In genomic region chr7:142915315-142915714, GRCh38 we compare ENCODE assay signal across 33 cellular contexts. TPM values are rescaled to one million over a fixed set of nuclear protein-coding genes. Genes with fewer than 3 reads are reported as not detected.
"Had no signal": no experiment of that assay in that cellular context is flagged by ENCODE, and none has a peak within 500 bp of the region (broad histone marks: within the 10 kb centered on the region; RNA-seq: fewer than 3 reads in every experiment).

No MANE protein-coding gene starts in this region.

- H3K4me1 ChIP-seq: ascending aorta, breast epithelium, colonic mucosa, gastrocnemius medialis had no signal

- ATAC-seq: activated CD4-positive, CD25-positive, alpha-beta regulatory T cell treated with anti-CD3 and anti-CD28 coated beads, Interleukin-2, amount 50 U/mL, for 24 hours; activated CD8-positive, alpha-beta T cell treated with anti-CD3 and anti-CD28 coated beads for 36 hours; activated naive CD4-positive, alpha-beta T cell treated with anti-CD3 and anti-CD28 coated beads, Interleukin-2, amount 50 U/mL, for 72 hours; activated T-cell treated with anti-CD3 and anti-CD28 coated beads, Interleukin-2, amount 50 U/mL, for 72 hours; gastrocnemius medialis; heart left ventricle had no signal

- H3K4me3 ChIP-seq: ascending aorta, breast epithelium, cardiac muscle cell, colonic mucosa, esophagus squamous epithelium, gastrocnemius medialis, heart left ventricle had no signal

- H3K36me3 Mint-ChIP-seq: activated naive CD4-positive, alpha-beta T cell treated with anti-CD3 and anti-CD28 coated beads, Interleukin-2, amount 10 ng/mL, durations not matched to agents 7 days and 5 days; activated naive CD4-positive, alpha-beta T cell treated with anti-CD3 and anti-CD28 coated beads, Interleukin-2, amount 50 U/mL, for 72 hours; activated naive CD8-positive, alpha-beta T cell treated with anti-CD3 and anti-CD28 coated beads, Interleukin-2, amount 10 ng/mL, durations not matched to agents 7 days and 5 days; brain had no signal

- DNase-seq: activated B cell treated with CpG ODN at 0.5 μM for 24 hours; activated CD4-positive, alpha-beta T cell treated with anti-CD3 and anti-CD28 coated beads for 48 hours; activated CD4-positive, alpha-beta T cell treated with anti-CD3 and anti-CD28 coated beads, Interleukin-2, amount 50 U/mL, for 1 hour; activated CD4-positive, alpha-beta T cell treated with anti-CD3 and anti-CD28 coated beads, Interleukin-2, amount 50 U/mL, for 48 hours; activated CD8-positive, alpha-beta T cell treated with anti-CD3 and anti-CD28 coated beads for 36 hours; activated gamma-delta T cell; activated naive CD4-positive, alpha-beta T cell; activated naive CD4-positive, alpha-beta T cell treated with anti-CD3 and anti-CD28 coated beads, Interleukin-2, amount 10 ng/mL, durations not matched to agents 7 days and 5 days; activated naive CD8-positive, alpha-beta T cell treated with anti-CD3 and anti-CD28 coated beads, Interleukin-2, amount 10 ng/mL, durations not matched to agents 7 days and 5 days; activated T-cell treated with anti-CD3 and anti-CD28 coated beads for 4 hours; activated T-cell treated with anti-CD3 and anti-CD28 coated beads, Interleukin-2, amount 50 U/mL, for 24 hours; activated T-cell treated with anti-CD3 and anti-CD28 coated beads, Interleukin-2, amount 50 U/mL, for 72 hours; central memory CD4-positive, alpha-beta T cell; cerebellar nuclear complex; colonic mucosa; effector CD8-positive, alpha-beta T cell; esophagus squamous epithelium; gastrocnemius medialis; glutamatergic neuron; heart left ventricle; T-helper 2 cell had no signal

- H3K27me3 ChIP-seq: ascending aorta, breast epithelium, cardiac muscle cell, colonic mucosa, gastrocnemius medialis had no signal

- H3K27ac ChIP-seq: ascending aorta, breast epithelium, cardiac muscle cell, colonic mucosa, esophagus squamous epithelium, gastrocnemius medialis, heart left ventricle had no signal

- H3K27ac Mint-ChIP-seq: activated B cell treated with CpG ODN at 0.5 μM for 24 hours; activated CD8-positive, alpha-beta T cell treated with anti-CD3 and anti-CD28 coated beads for 36 hours; activated naive CD4-positive, alpha-beta T cell treated with anti-CD3 and anti-CD28 coated beads, Interleukin-2, amount 10 ng/mL, durations not matched to agents 7 days and 5 days; activated naive CD4-positive, alpha-beta T cell treated with anti-CD3 and anti-CD28 coated beads, Interleukin-2, amount 50 U/mL, for 72 hours; activated naive CD8-positive, alpha-beta T cell treated with anti-CD3 and anti-CD28 coated beads, Interleukin-2, amount 10 ng/mL, durations not matched to agents 7 days and 5 days; activated T-cell treated with anti-CD3 and anti-CD28 coated beads, Interleukin-2, amount 50 U/mL, for 24 hours; activated T-cell treated with anti-CD3 and anti-CD28 coated beads, Interleukin-2, amount 50 U/mL, for 72 hours; brain had no signal

- H3K4me3 Mint-ChIP-seq: activated B cell treated with CpG ODN at 0.5 μM for 24 hours; activated CD8-positive, alpha-beta T cell treated with anti-CD3 and anti-CD28 coated beads for 36 hours; activated naive CD4-positive, alpha-beta T cell treated with anti-CD3 and anti-CD28 coated beads, Interleukin-2, amount 10 ng/mL, durations not matched to agents 7 days and 5 days; activated naive CD8-positive, alpha-beta T cell treated with anti-CD3 and anti-CD28 coated beads, Interleukin-2, amount 10 ng/mL, durations not matched to agents 7 days and 5 days; activated T-cell treated with anti-CD3 and anti-CD28 coated beads, Interleukin-2, amount 50 U/mL, for 24 hours; activated T-cell treated with anti-CD3 and anti-CD28 coated beads, Interleukin-2, amount 50 U/mL, for 72 hours; brain had no signal

- H3K4me1 Mint-ChIP-seq: activated B cell treated with CpG ODN at 0.5 μM for 24 hours; activated naive CD4-positive, alpha-beta T cell treated with anti-CD3 and anti-CD28 coated beads, Interleukin-2, amount 10 ng/mL, durations not matched to agents 7 days and 5 days; activated naive CD8-positive, alpha-beta T cell treated with anti-CD3 and anti-CD28 coated beads, Interleukin-2, amount 10 ng/mL, durations not matched to agents 7 days and 5 days; brain had no signal

- H3K9me3 Mint-ChIP-seq: activated B cell treated with CpG ODN at 0.5 μM for 24 hours; activated CD8-positive, alpha-beta T cell treated with anti-CD3 and anti-CD28 coated beads for 36 hours; activated naive CD4-positive, alpha-beta T cell treated with anti-CD3 and anti-CD28 coated beads, Interleukin-2, amount 10 ng/mL, durations not matched to agents 7 days and 5 days; activated naive CD4-positive, alpha-beta T cell treated with anti-CD3 and anti-CD28 coated beads, Interleukin-2, amount 50 U/mL, for 72 hours; activated naive CD8-positive, alpha-beta T cell treated with anti-CD3 and anti-CD28 coated beads, Interleukin-2, amount 10 ng/mL, durations not matched to agents 7 days and 5 days; activated T-cell treated with anti-CD3 and anti-CD28 coated beads, Interleukin-2, amount 50 U/mL, for 24 hours; activated T-cell treated with anti-CD3 and anti-CD28 coated beads, Interleukin-2, amount 50 U/mL, for 72 hours; brain had no signal

- H3K36me3 ChIP-seq: ascending aorta, breast epithelium, cardiac muscle cell, colonic mucosa, esophagus squamous epithelium, gastrocnemius medialis, heart left ventricle had no signal

- H3K9me3 ChIP-seq: ascending aorta, breast epithelium, colonic mucosa, esophagus squamous epithelium, gastrocnemius medialis, heart left ventricle had no signal

RNA-seq across cellular contexts. Expression of gene TRPV5, which starts 18.2 kb away (rescaled TPM):
- total RNA-seq: activated CD8-positive, alpha-beta memory T cell treated with anti-CD3 and anti-CD28 coated beads for 36 hours; activated CD8-positive, alpha-beta T cell treated with anti-CD3 and anti-CD28 coated beads for 36 hours; activated naive CD4-positive, alpha-beta T cell treated with anti-CD3 and anti-CD28 coated beads, Interleukin-2, amount 50 U/mL, for 72 hours; activated naive CD8-positive, alpha-beta T cell treated with anti-CD3 and anti-CD28 coated beads, Interleukin-2, amount 10 ng/mL, durations not matched to agents 7 days and 5 days; ascending aorta; cardiac muscle cell; colonic mucosa; dermis microvascular lymphatic vessel endothelial cell; epithelial cell of proximal tubule; esophagus squamous epithelium; fibroblast of lung; fibroblast of villous mesenchyme; gastrocnemius medialis; heart left ventricle; T-helper 1 cell treated with Interleukin-12 subunit alpha and Interleukin-12 subunit beta and Interleukin-4 antibody, amounts not matched to agents 30 ng/mL and 1 ng/mL, for 36 hours had no signal
- polyA plus RNA-seq: cardiac muscle cell, fibroblast of lung, heart left ventricle had no signal

RNA-seq across cellular contexts. Expression of gene LLCFC1, which starts 24.0 kb away (rescaled TPM):
- total RNA-seq: activated B cell treated with CpG ODN at 0.5 μM for 24 hours; activated CD8-positive, alpha-beta memory T cell treated with anti-CD3 and anti-CD28 coated beads for 36 hours; activated CD8-positive, alpha-beta T cell treated with anti-CD3 and anti-CD28 coated beads for 36 hours; activated naive CD4-positive, alpha-beta T cell treated with anti-CD3 and anti-CD28 coated beads, Interleukin-2, amount 50 U/mL, for 72 hours; activated naive CD8-positive, alpha-beta T cell treated with anti-CD3 and anti-CD28 coated beads, Interleukin-2, amount 10 ng/mL, durations not matched to agents 7 days and 5 days; activated T-cell treated with anti-CD3 and anti-CD28 coated beads, Interleukin-2, amount 50 U/mL, for 72 hours; ascending aorta; breast epithelium; cardiac muscle cell; colonic mucosa; dermis microvascular lymphatic vessel endothelial cell; epithelial cell of proximal tubule; esophagus squamous epithelium; fibroblast of lung; fibroblast of villous mesenchyme; gastrocnemius medialis; heart left ventricle; T-helper 1 cell treated with Interleukin-12 subunit alpha and Interleukin-12 subunit beta and Interleukin-4 antibody, amounts not matched to agents 30 ng/mL and 1 ng/mL, for 36 hours had no signal
- polyA plus RNA-seq: cardiac muscle cell, fibroblast of lung, heart left ventricle had no signal

RNA-seq across cellular contexts. Expression of gene TRPV6, which starts 29.8 kb away (rescaled TPM):
- total RNA-seq: activated B cell treated with CpG ODN at 0.5 μM for 24 hours; activated CD8-positive, alpha-beta memory T cell treated with anti-CD3 and anti-CD28 coated beads for 36 hours; activated CD8-positive, alpha-beta T cell treated with anti-CD3 and anti-CD28 coated beads for 36 hours; activated naive CD8-positive, alpha-beta T cell treated with anti-CD3 and anti-CD28 coated beads, Interleukin-2, amount 10 ng/mL, durations not matched to agents 7 days and 5 days; ascending aorta; dermis microvascular lymphatic vessel endothelial cell; fibroblast of lung; fibroblast of villous mesenchyme; gastrocnemius medialis; T-helper 1 cell treated with Interleukin-12 subunit alpha and Interleukin-12 subunit beta and Interleukin-4 antibody, amounts not matched to agents 30 ng/mL and 1 ng/mL, for 36 hours had no signal
- polyA plus RNA-seq: cardiac muscle cell, fibroblast of lung, heart left ventricle had no signal

RNA-seq across cellular contexts. Expression of gene KEL, which starts 46.8 kb away (rescaled TPM):
- total RNA-seq: ascending aorta, fibroblast of lung, fibroblast of villous mesenchyme, gastrocnemius medialis had no signal
